ENCODE assay signal across 15 cellular contexts in genomic region chr6:160004018-160004417, GRCh38.
"Had no signal": no experiment of that assay in that cellular context is flagged by ENCODE, and none has a peak within 500 bp of the region (broad histone marks: within the 10 kb centered on the region; RNA-seq: fewer than 3 reads in every experiment).

No MANE protein-coding gene starts in this region.

- H3K27me3 Mint-ChIP-seq: activated B cell treated with CpG ODN at 0.5 μM for 24 hours; activated CD4-positive, alpha-beta T cell treated with anti-CD3 and anti-CD28 coated beads, Interleukin-2, amount 10 ng/mL, durations not matched to agents 7 days and 5 days; activated T-cell treated with anti-CD3 and anti-CD28 coated beads, Interleukin-2, amount 50 U/mL, for 24 hours; naive thymus-derived CD4-positive, alpha-beta T cell had no signal

- H3K9me3 ChIP-seq: lower lobe of right lung, tibial artery, vagina had no signal

- H3K36me3 ChIP-seq: vagina had no signal

- H3K9me3 Mint-ChIP-seq: activated B cell treated with CpG ODN at 0.5 μM for 24 hours had no signal

- H3K4me3 Mint-ChIP-seq: activated B cell treated with CpG ODN at 0.5 μM for 24 hours; activated CD4-positive, alpha-beta T cell treated with anti-CD3 and anti-CD28 coated beads, Interleukin-2, amount 10 ng/mL, durations not matched to agents 7 days and 5 days; activated T-cell treated with anti-CD3 and anti-CD28 coated beads, Interleukin-2, amount 50 U/mL, for 24 hours had no signal

- DNase-seq: activated B cell treated with CpG ODN at 0.5 μM for 24 hours; activated CD4-positive, alpha-beta T cell treated with anti-CD3 and anti-CD28 coated beads, Interleukin-2, amount 10 ng/mL, durations not matched to agents 7 days and 5 days; activated gamma-delta T cell; activated T-cell treated with anti-CD3 and anti-CD28 coated beads, Interleukin-2, amount 50 U/mL, for 24 hours; central memory CD4-positive, alpha-beta T cell; cortex of kidney; erythroblast; naive thymus-derived CD4-positive, alpha-beta T cell; stimulated activated CD4-positive, alpha-beta T cell treated with anti-CD3 and anti-CD28 coated beads, Interleukin-2, amount 100 ng/mL, for 48 hours; tibial artery had no signal

- H3K27ac ChIP-seq: hepatocyte, lower lobe of right lung, tibial artery, vagina had no signal

- H3K4me3 ChIP-seq: hepatocyte, lower lobe of right lung, tibial artery, vagina had no signal

- ATAC-seq: naive thymus-derived CD4-positive, alpha-beta T cell; sciatic nerve; SK-N-SH treated with all-trans-retinoic acid at 6 μM for 48 hours had no signal

- H3K27ac Mint-ChIP-seq: activated B cell treated with CpG ODN at 0.5 μM for 24 hours; activated CD4-positive, alpha-beta T cell treated with anti-CD3 and anti-CD28 coated beads, Interleukin-2, amount 10 ng/mL, durations not matched to agents 7 days and 5 days had no signal

- H3K27me3 ChIP-seq: hepatocyte, tibial artery, vagina had no signal

- H2AFZ ChIP-seq: hepatocyte had no signal

- H3K4me2 ChIP-seq: hepatocyte had no signal
